In the genomic region with DNA sequence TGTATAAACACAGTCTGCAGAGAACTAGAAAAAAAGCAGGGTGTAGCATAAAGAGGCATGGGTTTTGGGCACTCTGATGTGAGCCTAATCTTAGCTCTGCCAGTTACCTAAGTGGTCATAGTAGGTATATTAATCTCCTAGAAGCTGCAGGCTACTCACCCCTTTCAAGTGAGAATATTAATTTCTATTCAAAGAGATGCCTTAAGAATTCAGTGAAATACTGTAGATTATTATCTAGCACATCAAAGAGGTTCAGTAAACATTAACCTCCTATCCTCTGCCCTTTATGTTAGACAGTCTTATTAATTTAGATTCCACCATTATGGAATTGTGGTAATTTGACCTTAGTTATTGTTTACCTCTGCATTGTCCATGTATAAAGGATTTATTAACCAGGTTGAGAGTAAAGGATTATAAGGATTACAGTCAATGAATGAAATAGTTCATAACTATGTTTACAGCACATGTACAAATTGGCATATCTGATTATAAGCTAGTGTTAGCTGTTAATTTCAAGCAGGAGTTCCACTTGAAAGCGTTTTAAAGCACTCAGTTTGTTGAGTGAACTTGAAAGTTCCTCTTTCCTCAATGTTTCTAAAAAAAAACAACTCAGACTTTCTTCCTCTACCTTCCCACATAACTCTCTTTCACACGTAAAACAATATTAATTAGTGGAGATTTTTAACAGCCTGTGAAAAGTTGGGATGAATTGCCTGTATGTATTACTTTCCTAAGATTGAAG, we compare ENCODE assay signal across 16 cellular contexts.
DNase-seq lines count a peak whose midpoint lies in the region; ATAC-seq, FAIRE-seq and TF ChIP-seq lines count a peak whose summit lies in the region.
"Had no signal": no experiment of that assay in that cellular context is flagged by ENCODE, and none has a peak within 500 bp of the region (broad histone marks: within the 10 kb centered on the region; RNA-seq: fewer than 3 reads in every experiment).

No MANE protein-coding gene starts in this region.

- DNase-seq in D721Med (ENCODE audit: insufficient read length, low spot score) (no peak), OCI-M1 (lab: John Stamatoyannopoulos, UW) (peak; percentile 29), GM23338 (ENCODE audit: low spot score) (no peak), HT-29 (ENCODE audit: low spot score) (no peak), NCI-H2196 (lab: John Stamatoyannopoulos, UW; ENCODE audit: unreplicated experiment) (no peak), RPMI8226 (no peak)
- DNase-seq: ACHN; adrenal gland; DND-41; foreskin keratinocyte; NCI-H526 treated with DMSO at 0.1 percent for 48 hours; stimulated activated naive CD4-positive, alpha-beta T cell had no signal

- no peaks in the 10 kb centered on the region for H3K79me2 ChIP-seq in GM23338 (replicated peaks; ENCODE audit: insufficient read depth)

- no peaks in the 10 kb centered on the region for H3K9me3 Mint-ChIP-seq in GM23338
- H3K9me3 Mint-ChIP-seq: T-helper 1 cell treated with Interleukin-12 subunit alpha and Interleukin-12 subunit beta and Interleukin-4 antibody, amounts not matched to agents 30 μg/mL and 1 μg/mL, for 36 hours had no signal

- no peak overlapping the region for H3K4me3 ChIP-seq in GM23338
- H3K4me3 ChIP-seq: adrenal gland had no signal

- TF ChIP-seq CTCF in D721Med (IDR thresholded peaks at IDR 0.05; ENCODE audit: insufficient read depth, missing control alignments), result no peak
- no peak for TF ChIP-seq CTCF in GM23338 (conservative IDR thresholded peaks at IDR 0.05; ENCODE audit: low read depth in 2 of 2)

- no peak overlapping the region for H2AFZ ChIP-seq in GM23338

- H3K36me3 Mint-ChIP-seq in GM23338 (ENCODE audit: low read depth), result peaks cover 4% of the 10 kb centered on the region; the same call in 1 of the 3 replicates

- FAIRE-seq in D721Med (lab: Jason Lieb, UNC), result peak; percentile 35

- no peaks in the 10 kb centered on the region; the same call in none of the 2 replicates for H3K4me1 ChIP-seq in GM23338 (ENCODE audit: insufficient read depth)
- H3K4me1 ChIP-seq: adrenal gland, foreskin keratinocyte had no signal

- peaks cover 3% of the 10 kb centered on the region for H3K27me3 Mint-ChIP-seq in GM23338 (ENCODE audit: insufficient read depth, low read depth, poor library complexity)

- H3K4me3 Mint-ChIP-seq in GM23338, result no peak overlapping the region
- H3K4me3 Mint-ChIP-seq: T-helper 1 cell treated with Interleukin-12 subunit alpha and Interleukin-12 subunit beta and Interleukin-4 antibody, amounts not matched to agents 30 μg/mL and 1 μg/mL, for 36 hours had no signal

- H3K4me2 ChIP-seq in GM23338, result no peak overlapping the region

- H4K20me1 ChIP-seq in GM23338 (replicated peaks; ENCODE audit: insufficient read depth), result no peaks in the 10 kb centered on the region

- H3K27me3 ChIP-seq in GM23338 (ENCODE audit: insufficient read depth), result no peaks in the 10 kb centered on the region
- H3K27me3 ChIP-seq: adrenal gland, foreskin keratinocyte, neutrophil had no signal

- peaks cover 18% of the 10 kb centered on the region; the same call in 2 of the 3 replicates for H3K4me1 Mint-ChIP-seq in GM23338

- no peak overlapping the region for H3K27ac Mint-ChIP-seq in GM23338
- H3K27ac Mint-ChIP-seq: T-helper 1 cell treated with Interleukin-12 subunit alpha and Interleukin-12 subunit beta and Interleukin-4 antibody, amounts not matched to agents 30 μg/mL and 1 μg/mL, for 36 hours had no signal

- peak; percentile 62 for ATAC-seq in GM19463 (IDR thresholded peaks at IDR 0.05; ENCODE audit: unreplicated experiment)
- peak; percentile 41 for ATAC-seq in HG03066 (IDR thresholded peaks at IDR 0.05; ENCODE audit: low read depth, unreplicated experiment)
- ATAC-seq in GM23338, result no peak
- ATAC-seq: foreskin keratinocyte had no signal

- no peaks in the 10 kb centered on the region for H3K36me3 ChIP-seq in GM23338 (ENCODE audit: insufficient read depth)
- H3K36me3 ChIP-seq: adrenal gland, neutrophil had no signal

- peaks cover 14% of the 10 kb centered on the region; the same call in 1 of the 2 replicates for H3K9me2 ChIP-seq in GM23338 (ENCODE audit: insufficient read depth)

- H3F3A ChIP-seq in GM23338 (replicated peaks; ENCODE audit: low read depth), result no peaks in the 10 kb centered on the region

- no peak overlapping the region for H3K27ac ChIP-seq in GM23338 (ENCODE audit: low read depth)
- H3K27ac ChIP-seq: adrenal gland, foreskin keratinocyte, neutrophil had no signal

TF ChIP-seq in GM23338, 12 proteins besides CTCF, POLR2A, EP300 and RAD21:
- TF ChIP-seq POLR2AphosphoS5 (IDR thresholded peaks at IDR 0.05; ENCODE audit: low read depth), result no peak
- TF ChIP-seq, protein P1, sequence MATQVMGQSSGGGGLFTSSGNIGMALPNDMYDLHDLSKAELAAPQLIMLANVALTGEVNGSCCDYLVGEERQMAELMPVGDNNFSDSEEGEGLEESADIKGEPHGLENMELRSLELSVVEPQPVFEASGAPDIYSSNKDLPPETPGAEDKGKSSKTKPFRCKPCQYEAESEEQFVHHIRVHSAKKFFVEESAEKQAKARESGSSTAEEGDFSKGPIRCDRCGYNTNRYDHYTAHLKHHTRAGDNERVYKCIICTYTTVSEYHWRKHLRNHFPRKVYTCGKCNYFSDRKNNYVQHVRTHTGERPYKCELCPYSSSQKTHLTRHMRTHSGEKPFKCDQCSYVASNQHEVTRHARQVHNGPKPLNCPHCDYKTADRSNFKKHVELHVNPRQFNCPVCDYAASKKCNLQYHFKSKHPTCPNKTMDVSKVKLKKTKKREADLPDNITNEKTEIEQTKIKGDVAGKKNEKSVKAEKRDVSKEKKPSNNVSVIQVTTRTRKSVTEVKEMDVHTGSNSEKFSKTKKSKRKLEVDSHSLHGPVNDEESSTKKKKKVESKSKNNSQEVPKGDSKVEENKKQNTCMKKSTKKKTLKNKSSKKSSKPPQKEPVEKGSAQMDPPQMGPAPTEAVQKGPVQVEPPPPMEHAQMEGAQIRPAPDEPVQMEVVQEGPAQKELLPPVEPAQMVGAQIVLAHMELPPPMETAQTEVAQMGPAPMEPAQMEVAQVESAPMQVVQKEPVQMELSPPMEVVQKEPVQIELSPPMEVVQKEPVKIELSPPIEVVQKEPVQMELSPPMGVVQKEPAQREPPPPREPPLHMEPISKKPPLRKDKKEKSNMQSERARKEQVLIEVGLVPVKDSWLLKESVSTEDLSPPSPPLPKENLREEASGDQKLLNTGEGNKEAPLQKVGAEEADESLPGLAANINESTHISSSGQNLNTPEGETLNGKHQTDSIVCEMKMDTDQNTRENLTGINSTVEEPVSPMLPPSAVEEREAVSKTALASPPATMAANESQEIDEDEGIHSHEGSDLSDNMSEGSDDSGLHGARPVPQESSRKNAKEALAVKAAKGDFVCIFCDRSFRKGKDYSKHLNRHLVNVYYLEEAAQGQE (IDR thresholded peaks at IDR 0.05; ENCODE audit: unreplicated experiment), result no peak
- TF ChIP-seq ZNF114 (CRISPR knock-in tag; IDR thresholded peaks at IDR 0.05), result no peak
